15 cellular contexts compared by ENCODE assay signal in the genomic region with DNA sequence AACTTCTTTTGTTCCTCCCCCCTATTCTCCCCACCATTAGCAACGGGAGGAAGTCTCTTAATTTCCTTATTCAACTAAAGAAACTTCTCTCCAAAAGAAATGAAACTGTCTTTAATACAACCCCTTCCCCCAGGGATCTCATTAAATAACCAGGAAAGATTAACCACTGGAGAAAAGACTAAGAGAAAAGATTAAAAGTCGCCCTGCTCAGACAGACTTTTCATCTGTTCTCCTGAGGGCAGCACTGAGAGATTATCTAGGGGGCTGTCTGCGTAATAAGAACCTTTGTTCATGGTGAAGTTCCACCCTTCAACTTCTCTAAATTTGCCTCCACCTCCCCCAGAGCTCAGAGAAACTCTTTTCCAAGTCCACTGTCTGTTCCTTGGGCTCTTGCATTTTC.
DNase-seq lines count a peak whose midpoint lies in the region; ATAC-seq and TF ChIP-seq lines count a peak whose summit lies in the region.
"Had no signal": no experiment of that assay in that cellular context is flagged by ENCODE, and none has a peak within 500 bp of the region (broad histone marks: within the 10 kb centered on the region; RNA-seq: fewer than 3 reads in every experiment).

No MANE protein-coding gene starts in this region.

- H3K4ac ChIP-seq in mesenchymal stem cell (ENCODE audit: low read depth in 1 of 2, low read length in 2 of 2): no peak overlapping the region

- no peak overlapping the region for H2BK15ac ChIP-seq in mesenchymal stem cell (ENCODE audit: low read depth, poor library complexity, severe bottlenecking)

- no peak overlapping the region for H2BK12ac ChIP-seq in mesenchymal stem cell (ENCODE audit: low read length in 2 of 2)

- H2BK120ac ChIP-seq in mesenchymal stem cell (ENCODE audit: low read depth, low read length): peak overlapping the region; percentile 34

- no peak overlapping the region for H3K14ac ChIP-seq in mesenchymal stem cell (ENCODE audit: low read length in 2 of 2)

- intact Hi-C loops in left ventricle myocardium inferior (cut with micrococcal nuclease): no loop called here
- intact Hi-C loops in Right ventricle myocardium inferior (cut with DNase I): no loop called here
- intact Hi-C loops in aorta (cut with DNase I): loop anchor here in 1 of 2 donors (5.0 kb wide), 1 partner anchor 47 kb away; no protein-coding TSS in a partner anchor
- intact Hi-C loops in uterus (cut with DNase I; ENCODE audit: low total_unique reads): no loop called here
- intact Hi-C loops in lower lobe of right lung (cut with DNase I): no loop called here

- TF ChIP-seq CTCF in left ventricle myocardium inferior (IDR thresholded peaks at IDR 0.05; ENCODE audit: borderline replicate concordance) (no peak), uterus (IDR thresholded peaks at IDR 0.05) (no peak), lower lobe of right lung (IDR thresholded peaks at IDR 0.05) (no peak)

- no peak overlapping the region for H2AFZ ChIP-seq in mesenchymal stem cell (ENCODE audit: low read depth, low read length)

- H2AK5ac ChIP-seq in mesenchymal stem cell (ENCODE audit: low read length, severe bottlenecking): no peak overlapping the region

- H4K91ac ChIP-seq in mesenchymal stem cell (ENCODE audit: low read length): no peak overlapping the region

- H3K4me2 ChIP-seq in mesenchymal stem cell (ENCODE audit: low read length, poor library complexity, severe bottlenecking): no peak overlapping the region
- H3K4me2 ChIP-seq: SK-N-SH had no signal

- H3K27ac ChIP-seq in left ventricle myocardium inferior (replicated peaks) (peak overlapping the region; percentile 40), SK-N-MC (peak overlapping the region; percentile 64), mesenchymal stem cell (ENCODE audit: low read length, poor library complexity, severe bottlenecking) (no peak overlapping the region), aorta (ENCODE audit: low read depth in 1 of 2, low read length in 2 of 2) (peak overlapping the region; percentile 59 to 60), uterus (no peak overlapping the region), lower lobe of right lung (no peak overlapping the region)

- WGBS in mesenchymal stem cell: 89% methylated on average over 3 of the region's 3 CpGs
- 21 to 31% methylated on average over 3 of the region's 3 CpGs for WGBS in aorta, 2 donors

- H3K9me3 ChIP-seq in left ventricle myocardium inferior (replicated peaks) (no peaks in the 10 kb centered on the region), SK-N-MC (ENCODE audit: low read depth, low read length) (no peaks in the 10 kb centered on the region), mesenchymal stem cell (ENCODE audit: control insufficient read depth, low read length) (no peaks in the 10 kb centered on the region), aorta (ENCODE audit: control insufficient read depth, low read length) (no peaks in the 10 kb centered on the region), uterus (no peaks in the 10 kb centered on the region), lower lobe of right lung (no peaks in the 10 kb centered on the region)
- H3K9me3 ChIP-seq: SK-N-SH had no signal

- H2BK5ac ChIP-seq in mesenchymal stem cell (ENCODE audit: low read depth, low read length, poor library complexity, severe bottlenecking): no peak overlapping the region

- ATAC-seq in Right ventricle myocardium inferior (no peak), aorta (ENCODE audit: low FRiP score) (no peak), lower lobe of right lung (no peak)
- ATAC-seq: PC-3 had no signal

- H3K27me3 ChIP-seq in left ventricle myocardium inferior (ENCODE audit: low read depth) (no peaks in the 10 kb centered on the region), mesenchymal stem cell (ENCODE audit: control insufficient read depth in 1 of 2, insufficient read depth in 1 of 2, low read length in 2 of 2) (no peaks in the 10 kb centered on the region), aorta (ENCODE audit: control insufficient read depth in 1 of 2, insufficient read depth in 2 of 2, low read length in 1 of 2) (no peaks in the 10 kb centered on the region), uterus (no peaks in the 10 kb centered on the region), H7 (ENCODE audit: control insufficient read depth, insufficient read depth, low read length) (no peaks in the 10 kb centered on the region), lower lobe of right lung (ENCODE audit: low read depth) (no peaks in the 10 kb centered on the region)

- H3K18ac ChIP-seq in mesenchymal stem cell (ENCODE audit: low read depth in 1 of 2, low read length in 2 of 2): no peak overlapping the region

- H3K23ac ChIP-seq in mesenchymal stem cell (ENCODE audit: low read length in 2 of 2): no peak overlapping the region

- DNase-seq in left ventricle myocardium inferior (no peak), Right ventricle myocardium inferior (ENCODE audit: missing footprints) (no peak), SK-N-MC (ENCODE audit: low read depth, low spot score) (peak; percentile 39), mesenchymal stem cell (no peak), aorta (no peak), uterus (no peak), H7 (no peak), lower lobe of right lung (no peak)
- DNase-seq: CD4-positive, alpha-beta T cell; Kasumi-1; NCI-H1417 treated with DMSO at 0.1 percent for 48 hours; NCI-H2029 treated with DMSO at 0.1 percent for 48 hours; NCI-H510A; PC-3; SK-N-SH had no signal

- H3K79me1 ChIP-seq in mesenchymal stem cell (replicated peaks; ENCODE audit: low read length, poor library complexity, severe bottlenecking): no peaks in the 10 kb centered on the region

- no peaks in the 10 kb centered on the region for H3K36me3 ChIP-seq in left ventricle myocardium inferior
- H3K36me3 ChIP-seq in SK-N-MC (ENCODE audit: insufficient read depth, low read length): no peaks in the 10 kb centered on the region
- H3K36me3 ChIP-seq in mesenchymal stem cell (ENCODE audit: control insufficient read depth in 1 of 2, insufficient read depth in 2 of 2, low read depth in 1 of 2, low read length in 2 of 2): no peaks in the 10 kb centered on the region
- no peaks in the 10 kb centered on the region for H3K36me3 ChIP-seq in aorta (ENCODE audit: control insufficient read depth in 1 of 2, insufficient read depth in 2 of 2, low read length in 1 of 2)
- H3K36me3 ChIP-seq in uterus: no peaks in the 10 kb centered on the region
- no peaks in the 10 kb centered on the region for H3K36me3 ChIP-seq in H7 (replicated peaks; ENCODE audit: control insufficient read depth, insufficient read depth, low read length)
- H3K36me3 ChIP-seq in lower lobe of right lung: no peaks in the 10 kb centered on the region

- TF ChIP-seq POLR2A in uterus (IDR thresholded peaks at IDR 0.05): no peak

- H3K9ac ChIP-seq in SK-N-MC (ENCODE audit: insufficient read length): no peak overlapping the region
- no peak overlapping the region for H3K9ac ChIP-seq in mesenchymal stem cell (ENCODE audit: low read length)
- H3K9ac ChIP-seq: SK-N-SH had no signal

- H3K4me3 ChIP-seq in left ventricle myocardium inferior (no peak overlapping the region), SK-N-MC (peak overlapping the region; percentile 46), mesenchymal stem cell (ENCODE audit: insufficient read depth in 1 of 2, low read depth in 1 of 2, low read length in 2 of 2) (no peak overlapping the region), aorta (ENCODE audit: low read length in 2 of 2) (no peak overlapping the region), uterus (no peak overlapping the region), H7 (ENCODE audit: insufficient read depth, low read depth, low read length) (no peak overlapping the region), lower lobe of right lung (no peak overlapping the region)

- no peak overlapping the region for H4K8ac ChIP-seq in mesenchymal stem cell (ENCODE audit: low read length)

- H3K4me1 ChIP-seq in left ventricle myocardium inferior (no peaks in the 10 kb centered on the region), mesenchymal stem cell (ENCODE audit: control insufficient read depth, insufficient read depth, low read depth, low read length) (no peaks in the 10 kb centered on the region), aorta (ENCODE audit: control insufficient read depth in 1 of 2, insufficient read depth in 2 of 2, low read length in 2 of 2) (peaks cover 3 to 6% of the 10 kb centered on the region in 2 donors), uterus (no peaks in the 10 kb centered on the region), lower lobe of right lung (peaks cover 4% of the 10 kb centered on the region)

Comparison
In these comparisons a context has a peak if more than half of its experiments do, and no peak if none do; other contexts are left out.
1. H3K27ac ChIP-seq: peak in left ventricle myocardium inferior (single experiment), SK-N-MC (single experiment) and aorta (2 of 2); none in mesenchymal stem cell (single experiment), uterus (0 of 2) and lower lobe of right lung (single experiment).